Comparison of ENCODE assay signal across 1 cellular context in the genomic region with DNA sequence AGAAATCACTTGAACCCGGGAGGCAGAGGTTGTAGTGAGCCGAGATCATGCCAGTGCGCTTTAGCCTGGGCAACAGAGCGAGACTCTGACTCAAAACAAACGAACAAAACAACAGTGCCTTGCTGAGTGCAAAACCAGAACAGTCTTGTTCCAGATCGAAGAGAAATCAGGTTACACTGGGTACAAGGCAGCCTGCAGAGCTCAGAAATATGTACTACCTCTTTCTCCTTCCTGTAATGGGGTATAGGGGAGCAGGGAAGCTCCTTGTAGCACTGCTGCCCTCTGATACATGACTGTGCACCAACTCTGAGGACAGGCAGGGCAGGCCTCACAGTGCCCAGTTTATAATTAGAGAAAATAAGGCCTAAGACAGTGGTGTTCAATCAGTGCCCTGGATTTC.
TF ChIP-seq lines count a peak whose summit lies in the region.

No MANE protein-coding gene starts in this region.

TF ChIP-seq in liver, 16 proteins besides CTCF, POLR2A, EP300 and RAD21 (continued from another document):
- TF ChIP-seq, protein P1, sequence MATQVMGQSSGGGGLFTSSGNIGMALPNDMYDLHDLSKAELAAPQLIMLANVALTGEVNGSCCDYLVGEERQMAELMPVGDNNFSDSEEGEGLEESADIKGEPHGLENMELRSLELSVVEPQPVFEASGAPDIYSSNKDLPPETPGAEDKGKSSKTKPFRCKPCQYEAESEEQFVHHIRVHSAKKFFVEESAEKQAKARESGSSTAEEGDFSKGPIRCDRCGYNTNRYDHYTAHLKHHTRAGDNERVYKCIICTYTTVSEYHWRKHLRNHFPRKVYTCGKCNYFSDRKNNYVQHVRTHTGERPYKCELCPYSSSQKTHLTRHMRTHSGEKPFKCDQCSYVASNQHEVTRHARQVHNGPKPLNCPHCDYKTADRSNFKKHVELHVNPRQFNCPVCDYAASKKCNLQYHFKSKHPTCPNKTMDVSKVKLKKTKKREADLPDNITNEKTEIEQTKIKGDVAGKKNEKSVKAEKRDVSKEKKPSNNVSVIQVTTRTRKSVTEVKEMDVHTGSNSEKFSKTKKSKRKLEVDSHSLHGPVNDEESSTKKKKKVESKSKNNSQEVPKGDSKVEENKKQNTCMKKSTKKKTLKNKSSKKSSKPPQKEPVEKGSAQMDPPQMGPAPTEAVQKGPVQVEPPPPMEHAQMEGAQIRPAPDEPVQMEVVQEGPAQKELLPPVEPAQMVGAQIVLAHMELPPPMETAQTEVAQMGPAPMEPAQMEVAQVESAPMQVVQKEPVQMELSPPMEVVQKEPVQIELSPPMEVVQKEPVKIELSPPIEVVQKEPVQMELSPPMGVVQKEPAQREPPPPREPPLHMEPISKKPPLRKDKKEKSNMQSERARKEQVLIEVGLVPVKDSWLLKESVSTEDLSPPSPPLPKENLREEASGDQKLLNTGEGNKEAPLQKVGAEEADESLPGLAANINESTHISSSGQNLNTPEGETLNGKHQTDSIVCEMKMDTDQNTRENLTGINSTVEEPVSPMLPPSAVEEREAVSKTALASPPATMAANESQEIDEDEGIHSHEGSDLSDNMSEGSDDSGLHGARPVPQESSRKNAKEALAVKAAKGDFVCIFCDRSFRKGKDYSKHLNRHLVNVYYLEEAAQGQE (IDR thresholded peaks at IDR 0.05), result no peak
